In genomic region chr21:38561205-38561604, GRCh38 we compare ENCODE assay signal across 19 cellular contexts.
DNase-seq lines count a peak whose midpoint lies in the region; ATAC-seq and TF ChIP-seq lines count a peak whose summit lies in the region.
"Had no signal": no experiment of that assay in that cellular context is flagged by ENCODE, and none has a peak within 500 bp of the region (broad histone marks: within the 10 kb centered on the region; RNA-seq: fewer than 3 reads in every experiment).

No MANE protein-coding gene starts in this region.

- no peaks in the 10 kb centered on the region for H3K27me3 ChIP-seq in ascending aorta

- TF ChIP-seq CTCF in 22Rv1 (IDR thresholded peaks at IDR 0.05) (no peak), VCaP (conservative IDR thresholded peaks at IDR 0.05) (no peak), mucosa of descending colon (IDR thresholded peaks at IDR 0.05) (no peak), ascending aorta (IDR thresholded peaks at IDR 0.05) (no peak)

- peak overlapping the region; percentile 72 for H3K27ac ChIP-seq in 22Rv1
- H3K27ac ChIP-seq in VCaP: peak overlapping the region; percentile 83
- no peak overlapping the region for H3K27ac ChIP-seq in ascending aorta
- H3K27ac ChIP-seq: BLaER1 treated with 17β-estradiol and CSF1 and Interleukin-3, amounts not matched to agents 10 nM and 100 nM; GM23248; HL-60 had no signal

- ATAC-seq in mucosa of descending colon (peak; percentile 21), GM21528 (IDR thresholded peaks at IDR 0.05; ENCODE audit: low FRiP score, unreplicated experiment) (no peak), HG02840 (IDR thresholded peaks at IDR 0.05; ENCODE audit: low FRiP score, unreplicated experiment) (no peak)
- ATAC-seq: K562 had no signal

- intact Hi-C loops in mucosa of descending colon (cut with DNase I, micrococcal nuclease) (no loop called here), ascending aorta (cut with DNase I) (no loop called here)

- DNase-seq in NCI-H146 (lab: John Stamatoyannopoulos, UW): peak; percentile 72
- DNase-seq in mucosa of descending colon: no peak
- DNase-seq in ascending aorta (ENCODE audit: low spot score in 2 of 2): no peak
- DNase-seq: CD4-positive, CD25-positive, alpha-beta regulatory T cell; CD8-positive, alpha-beta memory T cell; COR-L47; DMS 273 treated with DMSO at 0.1 percent for 48 hours; DMS79 treated with DMSO at 0.1 percent for 48 hours; GF-D8; GM23248; IMR-90 had no signal

- H3K4me1 ChIP-seq in mucosa of descending colon (ENCODE audit: low read depth) (peaks cover 7% of the 10 kb centered on the region), ascending aorta (no peaks in the 10 kb centered on the region)
- H3K4me1 ChIP-seq: HAP-1 had no signal

- H3K9me3 ChIP-seq in mucosa of descending colon (no peaks in the 10 kb centered on the region), ascending aorta (no peaks in the 10 kb centered on the region)
- H3K9me3 ChIP-seq: HAP-1 had no signal

- no peaks in the 10 kb centered on the region for H3K36me3 ChIP-seq in mucosa of descending colon (ENCODE audit: low read depth)
- peaks cover 0 to 4% of the 10 kb centered on the region in 2 donors for H3K36me3 ChIP-seq in ascending aorta
- H3K36me3 ChIP-seq: BLaER1 treated with 17β-estradiol and CSF1 and Interleukin-3, amounts not matched to agents 10 nM and 100 nM; HAP-1 had no signal

- no peak overlapping the region for H3K4me3 ChIP-seq in mucosa of descending colon
- H3K4me3 ChIP-seq in ascending aorta: no peak overlapping the region
- H3K4me3 ChIP-seq: BLaER1 treated with 17β-estradiol and CSF1 and Interleukin-3, amounts not matched to agents 10 nM and 100 nM; GM23248; HAP-1; K562 had no signal

Comparison
In these comparisons a context has a peak if more than half of its experiments do, and no peak if none do; other contexts are left out.
1. H3K27ac ChIP-seq: peak in 22Rv1 (single experiment) and VCaP (single experiment); none in ascending aorta (0 of 2).